8 cellular contexts compared by ENCODE assay signal in the genomic region with DNA sequence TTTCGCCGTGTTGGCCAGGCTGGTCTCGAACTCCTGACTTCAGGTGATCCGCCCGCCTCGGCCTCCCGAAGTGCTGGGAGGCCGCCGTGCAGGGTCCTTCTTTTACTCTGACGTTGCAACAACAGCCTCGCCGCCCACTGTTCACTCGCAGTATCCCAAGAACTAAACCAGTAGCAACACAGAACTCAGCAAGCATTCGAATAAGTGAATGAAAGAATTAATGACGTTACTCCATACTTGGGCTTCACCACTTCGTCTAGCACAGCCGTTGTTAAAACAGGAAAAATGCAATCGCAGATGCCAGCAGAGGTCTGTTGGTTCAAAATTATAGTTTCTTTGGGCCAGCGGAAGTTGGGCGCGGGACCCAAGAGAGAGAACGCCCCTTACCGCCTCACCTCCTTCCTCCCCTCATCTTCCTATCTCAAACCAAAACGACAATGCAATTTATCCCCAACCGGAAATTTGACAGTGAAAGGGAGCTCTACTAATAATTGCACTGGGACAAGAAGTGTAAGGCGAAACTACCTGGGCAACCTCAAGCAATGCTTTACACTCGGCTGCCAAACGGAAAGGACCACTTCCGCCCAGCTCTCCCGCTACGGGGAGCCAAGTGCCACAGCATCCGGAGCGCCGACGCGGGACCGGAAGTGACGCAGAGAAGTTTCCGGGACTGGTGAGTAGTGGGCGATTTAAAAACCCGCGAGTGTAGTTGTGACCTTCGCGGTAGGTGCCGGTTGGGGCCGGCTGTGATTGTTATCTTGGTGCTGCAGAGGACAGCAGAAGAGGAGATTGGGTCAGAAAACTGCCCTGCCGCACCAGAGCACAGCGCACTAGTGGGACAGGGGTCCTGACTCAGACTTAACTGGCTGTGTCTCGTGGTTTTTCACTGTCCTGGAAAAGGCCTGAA. TPM values are rescaled to one million over a fixed set of nuclear protein-coding genes. Genes with fewer than 3 reads are reported as not detected.
DNase-seq lines count a peak whose midpoint lies in the region; ATAC-seq and TF ChIP-seq lines count a peak whose summit lies in the region.

A gene with protein sequence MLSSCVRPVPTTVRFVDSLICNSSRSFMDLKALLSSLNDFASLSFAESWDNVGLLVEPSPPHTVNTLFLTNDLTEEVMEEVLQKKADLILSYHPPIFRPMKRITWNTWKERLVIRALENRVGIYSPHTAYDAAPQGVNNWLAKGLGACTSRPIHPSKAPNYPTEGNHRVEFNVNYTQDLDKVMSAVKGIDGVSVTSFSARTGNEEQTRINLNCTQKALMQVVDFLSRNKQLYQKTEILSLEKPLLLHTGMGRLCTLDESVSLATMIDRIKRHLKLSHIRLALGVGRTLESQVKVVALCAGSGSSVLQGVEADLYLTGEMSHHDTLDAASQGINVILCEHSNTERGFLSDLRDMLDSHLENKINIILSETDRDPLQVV (plus strand): TSS at position 653 of the 907 bp plus-strand sequence. CDS start 2,573 bp downstream, outside the sequence.
A gene (minus strand): TSS at position 359 of the 907 bp plus-strand sequence. CDS start 1,462 bp downstream, outside the sequence.

- peaks cover 45% of the 10 kb centered on the region for H3K4me1 Mint-ChIP-seq in activated naive CD8-positive, alpha-beta T cell treated with anti-CD3 and anti-CD28 coated beads, Interleukin-2, amount 50 U/mL, for 24 hours

- H3K27ac ChIP-seq in parathyroid adenoma (peak within 1 kb of the TSS; percentile 94), tibial nerve (peak within 1 kb of the TSS; percentile 78 to 96 (median 92))

- no peak for TF ChIP-seq CTCF in GM12864 (IDR thresholded peaks at IDR 0.05; ENCODE audit: low read depth, low read length, missing control alignments)
- peak; percentile 5 for TF ChIP-seq CTCF in parathyroid adenoma (IDR thresholded peaks at IDR 0.05)
- peak in 1 of 5 experiments; percentile 11 for TF ChIP-seq CTCF in tibial nerve (IDR thresholded peaks at IDR 0.05)

- H3K27me3 Mint-ChIP-seq in activated naive CD8-positive, alpha-beta T cell treated with anti-CD3 and anti-CD28 coated beads, Interleukin-2, amount 50 U/mL, for 24 hours = no peaks in the 10 kb centered on the region

- TF ChIP-seq EP300 in tibial nerve (IDR thresholded peaks at IDR 0.05) = peak; percentile 62 to 93

- H3K9me3 ChIP-seq in parathyroid adenoma (ENCODE audit: control insufficient read depth, low read length) (no peaks in the 10 kb centered on the region), tibial nerve (no peaks in the 10 kb centered on the region)

- peaks cover 8% of the 10 kb centered on the region for H3K79me2 ChIP-seq in parathyroid adenoma

- peaks cover 19% of the 10 kb centered on the region for H3K36me3 Mint-ChIP-seq in activated naive CD8-positive, alpha-beta T cell treated with anti-CD3 and anti-CD28 coated beads, Interleukin-2, amount 50 U/mL, for 24 hours (ENCODE audit: low read depth)

- intact Hi-C loops in Right ventricle myocardium superior (cut with DNase I) = no loop called here

- H3K27ac Mint-ChIP-seq in activated naive CD8-positive, alpha-beta T cell treated with anti-CD3 and anti-CD28 coated beads, Interleukin-2, amount 50 U/mL, for 24 hours = peak within 1 kb of the TSS; percentile 99

- DNase-seq in GM12864 (ENCODE audit: low read depth) = peak; percentile 98
- peak; percentile 79 for DNase-seq in NCI-H1417 treated with DMSO at 0.1 percent for 48 hours (lab: John Stamatoyannopoulos, UW)
- DNase-seq in SW480 (ENCODE audit: low spot score) = peak; percentile 99
- DNase-seq in activated naive CD8-positive, alpha-beta T cell treated with anti-CD3 and anti-CD28 coated beads, Interleukin-2, amount 50 U/mL, for 24 hours = peak; percentile 97
- DNase-seq in Right ventricle myocardium superior = peak; percentile 98
- peak; percentile 89 to 93 for DNase-seq in tibial nerve (ENCODE audit: low spot score in 2 of 2)

- ATAC-seq in HG02763 (IDR thresholded peaks at IDR 0.05; ENCODE audit: unreplicated experiment) (peak; percentile 88), Right ventricle myocardium superior (ENCODE audit: poor library complexity) (peak; percentile 98)
- peak; percentile 89 for ATAC-seq in activated naive CD8-positive, alpha-beta T cell treated with anti-CD3 and anti-CD28 coated beads, Interleukin-2, amount 50 U/mL, for 24 hours

- peak within 1 kb of the TSS; percentile 70 for H3K4me2 ChIP-seq in parathyroid adenoma (ENCODE audit: low read length)

- H3K9ac ChIP-seq in parathyroid adenoma = peak within 1 kb of the TSS; percentile 30

- H3K9me3 Mint-ChIP-seq in activated naive CD8-positive, alpha-beta T cell treated with anti-CD3 and anti-CD28 coated beads, Interleukin-2, amount 50 U/mL, for 24 hours = no peaks in the 10 kb centered on the region

- peak within 1 kb of the TSS; percentile 95 for H3K4me3 Mint-ChIP-seq in activated naive CD8-positive, alpha-beta T cell treated with anti-CD3 and anti-CD28 coated beads, Interleukin-2, amount 50 U/mL, for 24 hours

- peak within 1 kb of the TSS; percentile 97 for H2AFZ ChIP-seq in parathyroid adenoma

- H3K4me1 ChIP-seq in parathyroid adenoma = no peaks in the 10 kb centered on the region
- H3K4me1 ChIP-seq in tibial nerve = peaks cover 0 to 43% (median 16%) of the 10 kb centered on the region in 4 donors

- H3K36me3 ChIP-seq in parathyroid adenoma (ENCODE audit: control insufficient read depth, insufficient read depth, low read length) = no peaks in the 10 kb centered on the region
- peaks cover 0 to 39% (median 3%) of the 10 kb centered on the region in 3 donors for H3K36me3 ChIP-seq in tibial nerve

- 1% methylated on average over 44 to 49 of the region's 49 CpGs for WGBS in tibial nerve, 2 donors

- no peaks in the 10 kb centered on the region for H3K27me3 ChIP-seq in parathyroid adenoma (ENCODE audit: control insufficient read depth, insufficient read depth, low read length)
- no peaks in the 10 kb centered on the region for H3K27me3 ChIP-seq in tibial nerve

- H3K4me3 ChIP-seq in GM12864 (ENCODE audit: low read depth, low read length) = peak within 1 kb of the TSS; percentile 87
- H3K4me3 ChIP-seq in parathyroid adenoma (ENCODE audit: low read depth, low read length) = peak within 1 kb of the TSS; percentile 77
- peak within 1 kb of the TSS; percentile 70 to 78 (median 71) for H3K4me3 ChIP-seq in tibial nerve

- peak; percentile 53 to 55 for TF ChIP-seq POLR2A in tibial nerve (IDR thresholded peaks at IDR 0.05)

RNA-seq across cellular contexts. Expression of the first gene that starts in this region (rescaled TPM):
- total RNA-seq in Right ventricle myocardium superior = 15.3 TPM
- total RNA-seq in tibial nerve = 10 to 100 TPM; 17.5 to 38.5 (median 21.5) TPM

RNA-seq across cellular contexts. Expression of the second gene that starts in this region (rescaled TPM):
- total RNA-seq in Right ventricle myocardium superior (27.9 TPM), tibial nerve (100 to 1,000 TPM in 1 of 4 donors, 10 to 100 TPM in 3; 24.6 to 119 (median 30.3) TPM)

Comparison
In these comparisons a context has a peak if more than half of its experiments do, and no peak if none do; other contexts are left out.
1. Peak in every context shown above with its lines: DNase-seq, ATAC-seq, H3K4me3 ChIP-seq and H3K27ac ChIP-seq.